Comparison of ENCODE assay signal across 20 cellular contexts in the genomic region with DNA sequence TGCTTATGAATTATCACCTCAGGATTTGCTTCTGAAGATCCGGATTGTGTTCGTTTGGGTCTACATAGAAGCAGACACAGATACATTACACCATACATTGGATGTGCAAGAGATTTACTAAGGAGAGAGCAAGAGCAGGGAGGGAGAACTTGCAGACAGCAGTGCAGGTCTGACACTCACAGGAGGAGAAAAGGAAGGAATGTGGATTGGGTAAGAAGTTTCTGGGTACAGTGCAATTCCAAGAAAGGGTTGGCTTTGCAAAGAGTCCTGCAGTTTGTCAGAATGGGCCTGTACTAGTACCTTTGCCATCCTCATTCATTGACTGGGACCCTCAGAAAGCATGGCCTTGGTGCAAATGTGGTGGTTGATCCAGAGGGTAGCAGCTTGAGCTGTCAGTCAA. TPM values are rescaled to one million over a fixed set of nuclear protein-coding genes. Genes with fewer than 3 reads are reported as not detected.
DNase-seq lines count a peak whose midpoint lies in the region; ATAC-seq and TF ChIP-seq lines count a peak whose summit lies in the region.
"Had no signal": no experiment of that assay in that cellular context is flagged by ENCODE, and none has a peak within 500 bp of the region (broad histone marks: within the 10 kb centered on the region; RNA-seq: fewer than 3 reads in every experiment).

No MANE protein-coding gene starts in this region.

- no peaks in the 10 kb centered on the region for H3K36me3 Mint-ChIP-seq in WTC11
- no peaks in the 10 kb centered on the region for H3K36me3 Mint-ChIP-seq in nephron progenitor cell (ENCODE audit: low read depth)

- H3K9me3 Mint-ChIP-seq in WTC11: no peaks in the 10 kb centered on the region
- H3K9me3 Mint-ChIP-seq in nephron progenitor cell: peaks cover 7% of the 10 kb centered on the region
- H3K9me3 Mint-ChIP-seq: HFFc6 had no signal

- H3K4me3 Mint-ChIP-seq in WTC11: no peak overlapping the region
- H3K4me3 Mint-ChIP-seq in nephron progenitor cell: no peak overlapping the region
- H3K4me3 Mint-ChIP-seq: CD4-positive, alpha-beta memory T cell; HFFc6 had no signal

- no peaks in the 10 kb centered on the region for H3K27me3 Mint-ChIP-seq in WTC11 (ENCODE audit: low read depth)
- peaks cover 4% of the 10 kb centered on the region for H3K27me3 Mint-ChIP-seq in nephron progenitor cell (ENCODE audit: low read depth, poor library complexity)

- H3K4me1 Mint-ChIP-seq in WTC11 (peaks cover 15% of the 10 kb centered on the region), nephron progenitor cell (peaks cover 57% of the 10 kb centered on the region)

- H3K27ac Mint-ChIP-seq in WTC11 (peak overlapping the region; percentile 16), nephron progenitor cell (peak overlapping the region; percentile 50)
- H3K27ac Mint-ChIP-seq: HFFc6 had no signal

- no peak for ATAC-seq in WTC11
- ATAC-seq: Panc1 had no signal

- no peaks in the 10 kb centered on the region for H3K27me3 ChIP-seq in H7 (ENCODE audit: control insufficient read depth, insufficient read depth, low read length)

- H3K4me3 ChIP-seq in epithelial cell of esophagus (ENCODE audit: low read length) (no peak overlapping the region), H7 (ENCODE audit: insufficient read depth, low read depth, low read length) (no peak overlapping the region)

- H3K36me3 ChIP-seq in H7 (replicated peaks; ENCODE audit: control insufficient read depth, insufficient read depth, low read length): no peaks in the 10 kb centered on the region; the same call in 1 of the 2 replicates

- CTCF ChIA-PET in HEK293T (lab: Yijun Ruan, JAX): no interaction called here
- CTCF ChIA-PET in WTC11 (lab: Charles Lee): no interaction called here

- POLR2A ChIA-PET in HEK293T (lab: Yijun Ruan, JAX) (no interaction called here), WTC11 (lab: Charles Lee) (no interaction called here)

- TF ChIP-seq CTCF in WTC11 (IDR thresholded peaks at IDR 0.05) (no peak), epithelial cell of esophagus (IDR thresholded peaks at IDR 0.05; ENCODE audit: insufficient read depth, low read depth, low read length, missing control alignments) (no peak), nephron progenitor cell (IDR thresholded peaks at IDR 0.05) (no peak), GM20000 (IDR thresholded peaks at IDR 0.05; ENCODE audit: extremely low read depth, missing control alignments) (no peak)

- DNase-seq in HEK293T (ENCODE audit: extremely low spot score): no peak
- no peak for DNase-seq in WTC11 (ENCODE audit: low spot score)
- peak; percentile 31 for DNase-seq in epithelial cell of esophagus (ENCODE audit: low read depth)
- no peak for DNase-seq in nephron progenitor cell
- DNase-seq in GM20000 (ENCODE audit: low spot score): no peak
- no peak for DNase-seq in NCI-H1092 treated with DMSO at 0.1 percent for 48 hours (lab: John Stamatoyannopoulos, UW)
- no peak for DNase-seq in H7
- DNase-seq: C1 segment of cervical spinal cord; CD4-positive, alpha-beta memory T cell; COR-L47; HFFc6; Kasumi-1; NCI-H1417; NCI-H1694; NCI-H2029 treated with DMSO at 0.1 percent for 48 hours; NCI-H2227 treated with DMSO at 0.1 percent for 48 hours; NCI-H526 treated with DMSO at 0.1 percent for 48 hours; SHP77; T-helper 1 cell had no signal

TF ChIP-seq in HEK293T, 16 proteins besides CTCF, POLR2A, EP300 and RAD21:
- no peak for TF ChIP-seq NFRKB (IDR thresholded peaks at IDR 0.05)
- TF ChIP-seq, protein P1, sequence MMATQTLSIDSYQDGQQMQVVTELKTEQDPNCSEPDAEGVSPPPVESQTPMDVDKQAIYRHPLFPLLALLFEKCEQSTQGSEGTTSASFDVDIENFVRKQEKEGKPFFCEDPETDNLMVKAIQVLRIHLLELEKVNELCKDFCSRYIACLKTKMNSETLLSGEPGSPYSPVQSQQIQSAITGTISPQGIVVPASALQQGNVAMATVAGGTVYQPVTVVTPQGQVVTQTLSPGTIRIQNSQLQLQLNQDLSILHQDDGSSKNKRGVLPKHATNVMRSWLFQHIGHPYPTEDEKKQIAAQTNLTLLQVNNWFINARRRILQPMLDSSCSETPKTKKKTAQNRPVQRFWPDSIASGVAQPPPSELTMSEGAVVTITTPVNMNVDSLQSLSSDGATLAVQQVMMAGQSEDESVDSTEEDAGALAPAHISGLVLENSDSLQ (IDR thresholded peaks at IDR 0.05): 0 out of 2 replicates have a peak, but pooled peaks have one; percentile 6
- no peak for TF ChIP-seq ZNF384 (IDR thresholded peaks at IDR 0.05)
- no peak for TF ChIP-seq SP1 (IDR thresholded peaks at IDR 0.05)
- no peak for TF ChIP-seq TARDBP (IDR thresholded peaks at IDR 0.05)
- TF ChIP-seq L3MBTL2 (conservative IDR thresholded peaks at IDR 0.05): no peak
- no peak for TF ChIP-seq FOXK2 (IDR thresholded peaks at IDR 0.05)
- TF ChIP-seq FOXM1 (IDR thresholded peaks at IDR 0.05; ENCODE audit: borderline replicate concordance): no peak
TF ChIP-seq in HEK293T: peak in this region for 1.

TF ChIP-seq in WTC11, 78 proteins besides CTCF, POLR2A, EP300 and RAD21 (continues in another document):
- TF ChIP-seq, protein P2, sequence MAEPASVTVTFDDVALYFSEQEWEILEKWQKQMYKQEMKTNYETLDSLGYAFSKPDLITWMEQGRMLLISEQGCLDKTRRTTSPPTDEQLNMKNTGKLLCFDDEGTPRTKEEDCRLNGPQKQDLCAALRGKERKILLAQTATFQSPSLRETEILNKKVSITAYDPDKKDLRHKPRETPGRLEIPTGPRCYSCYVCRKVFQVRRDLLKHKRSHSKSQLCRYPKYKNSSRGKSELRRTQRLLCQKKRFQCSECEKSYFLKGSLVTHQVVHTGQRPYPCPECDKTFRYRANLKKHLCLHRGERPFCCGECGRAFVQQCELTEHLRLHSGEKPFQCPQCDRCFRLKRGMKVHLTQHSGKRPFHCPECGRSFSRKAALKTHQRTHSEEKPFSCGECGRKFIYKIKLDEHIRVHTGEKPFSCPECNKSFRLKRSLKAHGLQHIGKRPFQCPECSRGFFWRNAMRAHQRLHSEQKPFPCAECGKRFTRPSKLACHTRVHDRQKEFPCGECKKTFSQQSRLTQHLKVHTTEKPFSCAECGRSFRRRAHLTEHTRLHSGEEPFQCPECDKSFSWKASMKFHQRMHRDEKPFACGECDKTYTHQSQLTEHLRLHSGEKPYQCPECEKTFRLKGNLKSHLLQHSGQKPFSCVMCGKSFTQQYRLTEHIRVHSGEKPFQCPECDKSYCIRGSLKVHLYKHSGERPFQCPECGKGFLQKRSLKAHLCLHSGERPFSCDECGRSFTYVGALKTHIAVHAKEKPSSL (CRISPR knock-in tag; conservative IDR thresholded peaks at IDR 0.05): no peak
- TF ChIP-seq ZNF416 (CRISPR knock-in tag; IDR thresholded peaks at IDR 0.05) (no peak), IRF2 (CRISPR knock-in tag; IDR thresholded peaks at IDR 0.05; ENCODE audit: borderline replicate concordance, low read depth) (no peak), SMAD4 (CRISPR knock-in tag; IDR thresholded peaks at IDR 0.05) (no peak), CREM (CRISPR knock-in tag; IDR thresholded peaks at IDR 0.05) (no peak)
- TF ChIP-seq, protein P3, sequence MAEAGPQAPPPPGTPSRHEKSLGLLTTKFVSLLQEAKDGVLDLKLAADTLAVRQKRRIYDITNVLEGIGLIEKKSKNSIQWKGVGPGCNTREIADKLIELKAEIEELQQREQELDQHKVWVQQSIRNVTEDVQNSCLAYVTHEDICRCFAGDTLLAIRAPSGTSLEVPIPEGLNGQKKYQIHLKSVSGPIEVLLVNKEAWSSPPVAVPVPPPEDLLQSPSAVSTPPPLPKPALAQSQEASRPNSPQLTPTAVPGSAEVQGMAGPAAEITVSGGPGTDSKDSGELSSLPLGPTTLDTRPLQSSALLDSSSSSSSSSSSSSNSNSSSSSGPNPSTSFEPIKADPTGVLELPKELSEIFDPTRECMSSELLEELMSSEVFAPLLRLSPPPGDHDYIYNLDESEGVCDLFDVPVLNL (CRISPR knock-in tag; IDR thresholded peaks at IDR 0.05; ENCODE audit: borderline replicate concordance, low read depth): no peak
- TF ChIP-seq, protein P4, sequence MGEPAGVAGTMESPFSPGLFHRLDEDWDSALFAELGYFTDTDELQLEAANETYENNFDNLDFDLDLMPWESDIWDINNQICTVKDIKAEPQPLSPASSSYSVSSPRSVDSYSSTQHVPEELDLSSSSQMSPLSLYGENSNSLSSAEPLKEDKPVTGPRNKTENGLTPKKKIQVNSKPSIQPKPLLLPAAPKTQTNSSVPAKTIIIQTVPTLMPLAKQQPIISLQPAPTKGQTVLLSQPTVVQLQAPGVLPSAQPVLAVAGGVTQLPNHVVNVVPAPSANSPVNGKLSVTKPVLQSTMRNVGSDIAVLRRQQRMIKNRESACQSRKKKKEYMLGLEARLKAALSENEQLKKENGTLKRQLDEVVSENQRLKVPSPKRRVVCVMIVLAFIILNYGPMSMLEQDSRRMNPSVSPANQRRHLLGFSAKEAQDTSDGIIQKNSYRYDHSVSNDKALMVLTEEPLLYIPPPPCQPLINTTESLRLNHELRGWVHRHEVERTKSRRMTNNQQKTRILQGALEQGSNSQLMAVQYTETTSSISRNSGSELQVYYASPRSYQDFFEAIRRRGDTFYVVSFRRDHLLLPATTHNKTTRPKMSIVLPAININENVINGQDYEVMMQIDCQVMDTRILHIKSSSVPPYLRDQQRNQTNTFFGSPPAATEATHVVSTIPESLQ (CRISPR knock-in tag; IDR thresholded peaks at IDR 0.05): no peak
- TF ChIP-seq, protein P5, sequence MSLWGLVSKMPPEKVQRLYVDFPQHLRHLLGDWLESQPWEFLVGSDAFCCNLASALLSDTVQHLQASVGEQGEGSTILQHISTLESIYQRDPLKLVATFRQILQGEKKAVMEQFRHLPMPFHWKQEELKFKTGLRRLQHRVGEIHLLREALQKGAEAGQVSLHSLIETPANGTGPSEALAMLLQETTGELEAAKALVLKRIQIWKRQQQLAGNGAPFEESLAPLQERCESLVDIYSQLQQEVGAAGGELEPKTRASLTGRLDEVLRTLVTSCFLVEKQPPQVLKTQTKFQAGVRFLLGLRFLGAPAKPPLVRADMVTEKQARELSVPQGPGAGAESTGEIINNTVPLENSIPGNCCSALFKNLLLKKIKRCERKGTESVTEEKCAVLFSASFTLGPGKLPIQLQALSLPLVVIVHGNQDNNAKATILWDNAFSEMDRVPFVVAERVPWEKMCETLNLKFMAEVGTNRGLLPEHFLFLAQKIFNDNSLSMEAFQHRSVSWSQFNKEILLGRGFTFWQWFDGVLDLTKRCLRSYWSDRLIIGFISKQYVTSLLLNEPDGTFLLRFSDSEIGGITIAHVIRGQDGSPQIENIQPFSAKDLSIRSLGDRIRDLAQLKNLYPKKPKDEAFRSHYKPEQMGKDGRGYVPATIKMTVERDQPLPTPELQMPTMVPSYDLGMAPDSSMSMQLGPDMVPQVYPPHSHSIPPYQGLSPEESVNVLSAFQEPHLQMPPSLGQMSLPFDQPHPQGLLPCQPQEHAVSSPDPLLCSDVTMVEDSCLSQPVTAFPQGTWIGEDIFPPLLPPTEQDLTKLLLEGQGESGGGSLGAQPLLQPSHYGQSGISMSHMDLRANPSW (CRISPR knock-in tag; conservative IDR thresholded peaks at IDR 0.05; ENCODE audit: low read depth): no peak

RNA-seq across cellular contexts. Expression of a gene that starts 4.8 kb away (rescaled TPM):
- total RNA-seq in WTC11 (2021): 51.1 to 65.8 TPM (median 52.7 TPM) in 3 replicates
- 53.6 and 76.6 TPM in 2 replicates for total RNA-seq in H7 (2014; rRNA removed; shearing (Covaris generic))
